19 cellular contexts compared by ENCODE assay signal in the genomic region with DNA sequence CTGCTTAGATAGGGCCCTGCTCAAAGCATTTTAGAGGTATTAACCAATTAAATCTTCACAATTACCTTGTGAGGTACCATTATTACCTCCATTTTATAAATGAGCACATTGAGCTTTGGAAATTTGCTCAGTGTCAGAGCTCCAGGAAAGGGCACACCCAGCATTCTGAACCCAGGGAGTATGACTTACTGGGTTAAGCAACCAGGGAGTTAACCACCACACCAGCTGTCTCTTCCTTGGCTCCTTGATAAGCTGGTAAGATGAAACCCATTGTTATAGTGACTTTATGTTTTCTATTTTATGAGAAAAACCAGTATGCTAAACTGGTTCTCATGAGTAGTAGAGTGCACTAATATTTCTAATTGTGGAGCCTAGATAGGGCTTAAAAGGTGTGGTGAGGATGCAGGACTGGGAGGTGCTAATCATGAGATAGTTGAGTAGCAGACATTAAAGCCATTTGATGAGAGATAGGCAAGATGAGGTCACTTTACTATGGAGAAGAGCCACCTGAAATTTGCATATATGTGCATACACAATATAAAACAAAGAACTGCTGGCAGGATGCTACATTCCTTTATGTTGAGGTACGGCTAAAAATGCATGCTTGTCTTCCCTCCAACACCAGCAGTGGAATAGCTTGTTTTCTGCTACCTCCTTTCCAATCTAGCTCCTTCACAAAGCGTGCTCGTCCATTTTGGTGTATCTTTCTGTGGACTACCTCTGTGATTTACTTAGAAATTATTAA.
DNase-seq lines count a peak whose midpoint lies in the region; ATAC-seq, FAIRE-seq and TF ChIP-seq lines count a peak whose summit lies in the region.
"Had no signal": no experiment of that assay in that cellular context is flagged by ENCODE, and none has a peak within 500 bp of the region (broad histone marks: within the 10 kb centered on the region; RNA-seq: fewer than 3 reads in every experiment).

No MANE protein-coding gene starts in this region.

- DNase-seq in GM03348 (ENCODE audit: low spot score) (peak; percentile 36), NCI-H226 (peak; percentile 75), cardiac fibroblast (ENCODE audit: low read depth in 2 of 2) (peak; percentile 62 to 76), pancreas (no peak), nucleus accumbens (lab: John Stamatoyannopoulos, UW) (no peak)
- DNase-seq: activated CD8-positive, alpha-beta memory T cell treated with anti-CD3 and anti-CD28 coated beads, Interleukin-2, amount 10 ng/mL, durations not matched to agents 7 days and 5 days; activated effector memory CD4-positive, alpha-beta T cell treated with Interleukin-2 at 50 U/mL for 16 hours; erythroblast; NCI-H2081 treated with DMSO at 0.1 percent for 48 hours; NCI-H748 treated with DMSO at 0.1 percent for 48 hours; RPMI8226; T-helper 1 cell; tibial artery had no signal

- no peak overlapping the region for H3K9ac ChIP-seq in iPS-18a (ENCODE audit: low read length)
- H3K9ac ChIP-seq: parathyroid adenoma had no signal

- no peaks in the 10 kb centered on the region for H3K9me3 ChIP-seq in iPS-18a (ENCODE audit: control insufficient read depth, low read depth, low read length)
- no peaks in the 10 kb centered on the region for H3K9me3 ChIP-seq in pancreas
- H3K9me3 ChIP-seq: tibial artery had no signal

- H3K4me3 ChIP-seq in cardiac fibroblast (replicated peaks in 1 of 2; ENCODE audit: low read depth in 2 of 2, low read length in 2 of 2) (no peak overlapping the region), iPS-18a (ENCODE audit: low read length) (peak overlapping the region; percentile 28), pancreas (no peak overlapping the region)
- H3K4me3 ChIP-seq: skin epidermis, tibial artery had no signal

- FAIRE-seq in pancreas (lab: Jason Lieb, UNC) = no peak

- H3K36me3 ChIP-seq in iPS-18a (ENCODE audit: control insufficient read depth, low read depth, low read length) (no peaks in the 10 kb centered on the region), pancreas (no peaks in the 10 kb centered on the region)
- H3K36me3 ChIP-seq: tibial artery had no signal

- TF ChIP-seq CTCF in cardiac fibroblast (IDR thresholded peaks at IDR 0.05; ENCODE audit: low read depth, low read length) = no peak
- TF ChIP-seq CTCF in pancreas (IDR thresholded peaks at IDR 0.05) = no peak

- H3K4me1 ChIP-seq in iPS-18a (ENCODE audit: control insufficient read depth, low read depth, low read length) (peaks cover 11% of the 10 kb centered on the region), pancreas (no peaks in the 10 kb centered on the region)
- H3K4me1 ChIP-seq: parathyroid adenoma, tibial artery had no signal

- intact Hi-C loops in pancreas (cut with DNase I) = no loop called here

- H3K27ac ChIP-seq in iPS-18a (ENCODE audit: low read length) (peak overlapping the region; percentile 63), pancreas (no peak overlapping the region)
- H3K27ac ChIP-seq: parathyroid adenoma, tibial artery had no signal

- no peak for ATAC-seq in GM18520 (IDR thresholded peaks at IDR 0.05; ENCODE audit: unreplicated experiment)
- ATAC-seq in GM19328 (IDR thresholded peaks at IDR 0.05; ENCODE audit: unreplicated experiment) = no peak
- ATAC-seq in pancreas = no peak
- ATAC-seq: activated CD8-positive, alpha-beta memory T cell treated with anti-CD3 and anti-CD28 coated beads, Interleukin-2, amount 10 ng/mL, durations not matched to agents 7 days and 5 days; left lobe of liver had no signal

- no peaks in the 10 kb centered on the region for H3K27me3 ChIP-seq in iPS-18a (ENCODE audit: control insufficient read depth, insufficient read depth, low read length)
- no peaks in the 10 kb centered on the region for H3K27me3 ChIP-seq in pancreas
- H3K27me3 ChIP-seq: tibial artery had no signal

- WGBS in pancreas, 2 donors = 38 to 69% methylated on average over 3 of the region's 3 CpGs

Comparison
In these comparisons a context has a peak if more than half of its experiments do, and no peak if none do; other contexts are left out.
1. DNase-seq: peak in GM03348 (single experiment), NCI-H226 (single experiment) and cardiac fibroblast (2 of 2); none in pancreas (0 of 6) and nucleus accumbens (0 of 56).